ENCODE assay signal across 1 cellular context in the genomic region with DNA sequence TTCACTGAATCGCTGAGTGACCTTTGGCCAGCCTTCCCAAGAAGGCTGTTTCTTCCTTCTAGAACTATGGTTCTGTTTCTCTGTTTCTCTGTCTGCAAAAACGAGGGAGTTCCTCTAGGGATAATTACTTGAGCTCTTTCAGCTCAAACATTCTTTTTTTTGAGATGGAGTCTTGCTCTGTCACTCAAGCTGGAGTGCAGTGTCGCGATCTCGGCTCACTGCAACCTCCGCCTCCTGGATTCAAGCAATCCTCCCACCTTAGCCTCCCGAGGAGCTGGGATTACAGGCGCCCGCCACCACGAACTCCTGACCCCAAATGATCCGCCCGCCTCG.
TF ChIP-seq lines count a peak whose summit lies in the region.

No MANE protein-coding gene starts in this region.

TF ChIP-seq in K562, 482 proteins besides CTCF, POLR2A, EP300 and RAD21 (continued from another document):
- TF ChIP-seq NR2C1 (IDR thresholded peaks at IDR 0.05) (0 out of 2 replicates have a peak, but pooled peaks have one; percentile 32), NR2C1 (tag; IDR thresholded peaks at IDR 0.05) (no peak), SREBF2 (CRISPR knock-in tag; IDR thresholded peaks at IDR 0.05) (no peak), SFPQ (IDR thresholded peaks at IDR 0.05; ENCODE audit: low read depth, low read length) (no peak), TEAD1 (CRISPR knock-in tag; IDR thresholded peaks at IDR 0.05) (peak in 1 of 2 experiments; percentile 8; a peak in 1 of 4 replicates), SRF (CRISPR knock-in tag; IDR thresholded peaks at IDR 0.05) (0 out of 4 replicates have a peak, but pooled peaks of 1 of the 2 experiments have one; percentile 7), ZNF444 (CRISPR knock-in tag; IDR thresholded peaks at IDR 0.05) (no peak), CEBPG (CRISPR knock-in tag; IDR thresholded peaks at IDR 0.05) (0 out of 2 replicates have a peak, but pooled peaks have one; percentile 23), CEBPG (tag; conservative IDR thresholded peaks at IDR 0.05 in 1 of 2, IDR thresholded peaks at IDR 0.05 in 1 of 2) (no peak), TRIM28 (IDR thresholded peaks at IDR 0.05) (0 out of 2 replicates have a peak, but pooled peaks have one; percentile 4), STAT6 (CRISPR knock-in tag; IDR thresholded peaks at IDR 0.05) (no peak), STAG1 (CRISPR knock-in tag; IDR thresholded peaks at IDR 0.05; ENCODE audit: borderline replicate concordance) (peak; percentile 5; the same call in 1 of the 2 replicates), ZNF785 (CRISPR knock-in tag; IDR thresholded peaks at IDR 0.05) (no peak), ZNF79 (CRISPR knock-in tag; IDR thresholded peaks at IDR 0.05; ENCODE audit: low read depth) (no peak), ZNF695 (CRISPR knock-in tag; IDR thresholded peaks at IDR 0.05) (no peak), SAFB2 (IDR thresholded peaks at IDR 0.05; ENCODE audit: borderline replicate concordance, low read depth, low read length, severe bottlenecking) (no peak), PPARD (CRISPR knock-in tag; IDR thresholded peaks at IDR 0.05) (no peak), SMARCA4 (IDR thresholded peaks at IDR 0.05) (no peak), PKNOX1 (IDR thresholded peaks at IDR 0.05) (peak; percentile 92)
- TF ChIP-seq, protein P1, sequence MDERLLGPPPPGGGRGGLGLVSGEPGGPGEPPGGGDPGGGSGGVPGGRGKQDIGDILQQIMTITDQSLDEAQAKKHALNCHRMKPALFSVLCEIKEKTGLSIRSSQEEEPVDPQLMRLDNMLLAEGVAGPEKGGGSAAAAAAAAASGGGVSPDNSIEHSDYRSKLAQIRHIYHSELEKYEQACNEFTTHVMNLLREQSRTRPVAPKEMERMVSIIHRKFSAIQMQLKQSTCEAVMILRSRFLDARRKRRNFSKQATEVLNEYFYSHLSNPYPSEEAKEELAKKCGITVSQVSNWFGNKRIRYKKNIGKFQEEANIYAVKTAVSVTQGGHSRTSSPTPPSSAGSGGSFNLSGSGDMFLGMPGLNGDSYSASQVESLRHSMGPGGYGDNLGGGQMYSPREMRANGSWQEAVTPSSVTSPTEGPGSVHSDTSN (CRISPR knock-in tag; IDR thresholded peaks at IDR 0.05; ENCODE audit: low read depth): 0 out of 2 replicates have a peak, but pooled peaks have one; percentile 9
- TF ChIP-seq, protein P1 (tag; conservative IDR thresholded peaks at IDR 0.05; ENCODE audit: low read depth): peak; percentile 62
- TF ChIP-seq, protein P2, sequence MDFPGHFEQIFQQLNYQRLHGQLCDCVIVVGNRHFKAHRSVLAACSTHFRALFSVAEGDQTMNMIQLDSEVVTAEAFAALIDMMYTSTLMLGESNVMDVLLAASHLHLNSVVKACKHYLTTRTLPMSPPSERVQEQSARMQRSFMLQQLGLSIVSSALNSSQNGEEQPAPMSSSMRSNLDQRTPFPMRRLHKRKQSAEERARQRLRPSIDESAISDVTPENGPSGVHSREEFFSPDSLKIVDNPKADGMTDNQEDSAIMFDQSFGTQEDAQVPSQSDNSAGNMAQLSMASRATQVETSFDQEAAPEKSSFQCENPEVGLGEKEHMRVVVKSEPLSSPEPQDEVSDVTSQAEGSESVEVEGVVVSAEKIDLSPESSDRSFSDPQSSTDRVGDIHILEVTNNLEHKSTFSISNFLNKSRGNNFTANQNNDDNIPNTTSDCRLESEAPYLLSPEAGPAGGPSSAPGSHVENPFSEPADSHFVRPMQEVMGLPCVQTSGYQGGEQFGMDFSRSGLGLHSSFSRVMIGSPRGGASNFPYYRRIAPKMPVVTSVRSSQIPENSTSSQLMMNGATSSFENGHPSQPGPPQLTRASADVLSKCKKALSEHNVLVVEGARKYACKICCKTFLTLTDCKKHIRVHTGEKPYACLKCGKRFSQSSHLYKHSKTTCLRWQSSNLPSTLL (IDR thresholded peaks at IDR 0.05): no peak
- TF ChIP-seq, protein P3, sequence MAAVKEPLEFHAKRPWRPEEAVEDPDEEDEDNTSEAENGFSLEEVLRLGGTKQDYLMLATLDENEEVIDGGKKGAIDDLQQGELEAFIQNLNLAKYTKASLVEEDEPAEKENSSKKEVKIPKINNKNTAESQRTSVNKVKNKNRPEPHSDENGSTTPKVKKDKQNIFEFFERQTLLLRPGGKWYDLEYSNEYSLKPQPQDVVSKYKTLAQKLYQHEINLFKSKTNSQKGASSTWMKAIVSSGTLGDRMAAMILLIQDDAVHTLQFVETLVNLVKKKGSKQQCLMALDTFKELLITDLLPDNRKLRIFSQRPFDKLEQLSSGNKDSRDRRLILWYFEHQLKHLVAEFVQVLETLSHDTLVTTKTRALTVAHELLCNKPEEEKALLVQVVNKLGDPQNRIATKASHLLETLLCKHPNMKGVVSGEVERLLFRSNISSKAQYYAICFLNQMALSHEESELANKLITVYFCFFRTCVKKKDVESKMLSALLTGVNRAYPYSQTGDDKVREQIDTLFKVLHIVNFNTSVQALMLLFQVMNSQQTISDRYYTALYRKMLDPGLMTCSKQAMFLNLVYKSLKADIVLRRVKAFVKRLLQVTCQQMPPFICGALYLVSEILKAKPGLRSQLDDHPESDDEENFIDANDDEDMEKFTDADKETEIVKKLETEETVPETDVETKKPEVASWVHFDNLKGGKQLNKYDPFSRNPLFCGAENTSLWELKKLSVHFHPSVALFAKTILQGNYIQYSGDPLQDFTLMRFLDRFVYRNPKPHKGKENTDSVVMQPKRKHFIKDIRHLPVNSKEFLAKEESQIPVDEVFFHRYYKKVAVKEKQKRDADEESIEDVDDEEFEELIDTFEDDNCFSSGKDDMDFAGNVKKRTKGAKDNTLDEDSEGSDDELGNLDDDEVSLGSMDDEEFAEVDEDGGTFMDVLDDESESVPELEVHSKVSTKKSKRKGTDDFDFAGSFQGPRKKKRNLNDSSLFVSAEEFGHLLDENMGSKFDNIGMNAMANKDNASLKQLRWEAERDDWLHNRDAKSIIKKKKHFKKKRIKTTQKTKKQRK (IDR thresholded peaks at IDR 0.05; ENCODE audit: borderline replicate concordance, low read depth, low read length): no peak
TF ChIP-seq in K562: peak in this region for 8.
